ENCODE assay signal across 26 cellular contexts in genomic region chr7:42805601-42806000, GRCh38.
A peak's percentile ranks its signal among the peaks of the same experiment; 100 is the strongest.
DNase-seq lines count a peak whose midpoint lies in the region; ATAC-seq, FAIRE-seq and TF ChIP-seq lines count a peak whose summit lies in the region.
"Had no signal": no experiment of that assay in that cellular context is flagged by ENCODE, and none has a peak within 500 bp of the region (broad histone marks: within the 10 kb centered on the region; RNA-seq: fewer than 3 reads in every experiment).

No MANE protein-coding gene starts in this region.

- no peak overlapping the region for H2AK5ac ChIP-seq in H1 (ENCODE audit: low read depth, low read length)
- H2AK5ac ChIP-seq in trophoblast cell (ENCODE audit: low read length): no peak overlapping the region

- no peak overlapping the region for H3K14ac ChIP-seq in H1 (ENCODE audit: insufficient read length)
- no peak overlapping the region for H3K14ac ChIP-seq in trophoblast cell (ENCODE audit: low read length)

- H3K23me2 ChIP-seq in H1 (ENCODE audit: low read depth, low read length): no peaks in the 10 kb centered on the region

- 96% methylated on average over 2 of the region's 2 CpGs; no CpG with 5 or more reads in 1 of the 2 experiments for WGBS in H1 (ENCODE audit: extremely low coverage in 1 of 2, insufficient coverage in 1 of 2, insufficient read length in 1 of 2, insufficient replicate concordance in 2 of 2, low coverage in 1 of 2, low lambda C conversion rate in 2 of 2, missing lambda C conversion rate in 1 of 2), 2 experiments
- no CpG with 5 or more reads among the region's 2 CpGs for WGBS in trophoblast cell (ENCODE audit: extremely low coverage, insufficient coverage, insufficient read length)
- WGBS in stomach, 5 donors: 85 to 100% (median 96%) methylated on average over 2 of the region's 2 CpGs

- no peak for TF ChIP-seq RAD21 in H1 (IDR thresholded peaks at IDR 0.05 in 1 of 2, conservative IDR thresholded peaks at IDR 0.05 in 1 of 2; ENCODE audit: low read depth in 2 of 2, low read length in 2 of 2)

- H2AFZ ChIP-seq in H1 (ENCODE audit: low read length) (peak overlapping the region; percentile 14; the same call in 1 of the 2 replicates), trophoblast cell (ENCODE audit: insufficient read depth, low read length, poor library complexity) (no peak overlapping the region)

- H3K4me2 ChIP-seq in H1 (ENCODE audit: insufficient read depth in 1 of 2, low read depth in 2 of 2, low read length in 2 of 2) (no peak overlapping the region), trophoblast cell (ENCODE audit: low read length) (no peak overlapping the region)
- H3K4me2 ChIP-seq: BLaER1 had no signal

- CTCF ChIA-PET in H1 (lab: Charles Lee; ENCODE audit: partially characterized antibody) (interaction anchor here (0.6 to 1.4 kb wide), 5 partner anchors 16 to 894 kb away, joined by 3 to 5 read pairs (median 3); no protein-coding TSS in a partner anchor), RWPE1 (lab: Yijun Ruan, JAX) (interaction anchor here (1.2 kb wide), 1 partner anchor 72 kb away, joined by 3 read pairs; no protein-coding TSS in a partner anchor)

- no peaks in the 10 kb centered on the region for H3K79me1 ChIP-seq in H1 (ENCODE audit: low read depth, low read length)
- no peaks in the 10 kb centered on the region for H3K79me1 ChIP-seq in trophoblast cell (ENCODE audit: low read length)

- no peak overlapping the region for H2BK120ac ChIP-seq in H1 (replicated peaks; ENCODE audit: low read depth, low read length)
- no peak overlapping the region for H2BK120ac ChIP-seq in trophoblast cell (ENCODE audit: insufficient read depth, low read length, poor library complexity)

- H3K4ac ChIP-seq in H1 (replicated peaks; ENCODE audit: insufficient read length, low read depth, low read length) (no peak overlapping the region), trophoblast cell (ENCODE audit: low read depth, low read length) (no peak overlapping the region)

- no peak overlapping the region for H3K56ac ChIP-seq in H1 (replicated peaks; ENCODE audit: insufficient read length, low read depth, low read length)

- no peak overlapping the region for H4K12ac ChIP-seq in trophoblast cell (ENCODE audit: low read depth, low read length)

- H3K27ac ChIP-seq in H1 (ENCODE audit: low read depth, low read length) (no peak overlapping the region), trophoblast cell (ENCODE audit: low read depth, low read length) (no peak overlapping the region), RWPE1 (no peak overlapping the region), stomach (no peak overlapping the region)
- H3K27ac ChIP-seq: BLaER1 had no signal

- no peak for TF ChIP-seq EP300 in H1 (IDR thresholded peaks at IDR 0.05; ENCODE audit: borderline replicate concordance in 1 of 2, low read depth in 2 of 2, low read length in 2 of 2)
- no peak for TF ChIP-seq EP300 in stomach (IDR thresholded peaks at IDR 0.05)

- H2BK15ac ChIP-seq in H1 (ENCODE audit: low read length): no peak overlapping the region

- H3K18ac ChIP-seq in H1 (ENCODE audit: extremely low read depth, low read length): no peak overlapping the region
- H3K18ac ChIP-seq in trophoblast cell (ENCODE audit: low read length): no peak overlapping the region

- no peaks in the 10 kb centered on the region for H3K9me3 ChIP-seq in H1 (ENCODE audit: insufficient read depth in 2 of 2, low read depth in 1 of 2, low read length in 1 of 2)
- no peaks in the 10 kb centered on the region for H3K9me3 ChIP-seq in trophoblast cell (ENCODE audit: insufficient read depth, low read depth, low read length)
- H3K9me3 ChIP-seq in stomach: peaks cover 5 to 19% (median 12%) of the 10 kb centered on the region in 4 donors

- intact Hi-C loops in stomach (cut with DNase I; ENCODE audit: low total_unique reads): no loop called here

- no peaks in the 10 kb centered on the region for H4K20me1 ChIP-seq in H1 (replicated peaks in 1 of 2; ENCODE audit: control insufficient read depth in 1 of 2, insufficient read depth in 2 of 2, low read length in 2 of 2)
- H4K20me1 ChIP-seq: BLaER1 had no signal

- H3K79me2 ChIP-seq in H1 (ENCODE audit: control insufficient read depth in 1 of 2, insufficient read depth in 2 of 2, low read length in 2 of 2) (no peaks in the 10 kb centered on the region), trophoblast cell (ENCODE audit: control insufficient read depth, insufficient read depth, low read length, poor library complexity) (no peaks in the 10 kb centered on the region)

- POLR2A ChIA-PET in H1 (lab: Charles Lee; ENCODE audit: partially characterized antibody) (no interaction called here), RWPE1 (lab: Yijun Ruan, JAX; ENCODE audit: low non-redundant PET) (no interaction called here)

- no peaks in the 10 kb centered on the region for H3K4me1 ChIP-seq in H1 (replicated peaks in 1 of 4; ENCODE audit: control insufficient read depth in 3 of 4, insufficient read depth in 4 of 4, low read length in 3 of 4)
- peaks cover 0 to 3% of the 10 kb centered on the region in 2 experiments for H3K4me1 ChIP-seq in trophoblast cell (ENCODE audit: control insufficient read depth in 1 of 2, insufficient read depth in 2 of 2, low read length in 2 of 2)
- H3K4me1 ChIP-seq in stomach: no peaks in the 10 kb centered on the region
- H3K4me1 ChIP-seq: BLaER1 had no signal

- no peak overlapping the region for H4K5ac ChIP-seq in H1 (ENCODE audit: insufficient read length, low read depth, low read length)

- no peak for ATAC-seq in omental fat pad (ENCODE audit: low FRiP score)
- ATAC-seq: PC-3 had no signal

- no peak overlapping the region for H4K91ac ChIP-seq in H1 (replicated peaks; ENCODE audit: insufficient read length, low read length)
- H4K91ac ChIP-seq in trophoblast cell (ENCODE audit: low read depth, low read length): no peak overlapping the region

- no peak overlapping the region for H2BK12ac ChIP-seq in H1 (ENCODE audit: low read depth, low read length)
- H2BK12ac ChIP-seq in trophoblast cell (ENCODE audit: low read length): no peak overlapping the region

- H4K8ac ChIP-seq in H1 (ENCODE audit: extremely low read depth, insufficient read depth, low read length): no peak overlapping the region
- H4K8ac ChIP-seq in trophoblast cell (ENCODE audit: low read depth, low read length): no peak overlapping the region

- H3K4me3 ChIP-seq in H1 (ENCODE audit: extremely low read depth in 1 of 4, insufficient read depth in 2 of 4, low read depth in 3 of 4, low read length in 4 of 4) (no peak overlapping the region), trophoblast cell (ENCODE audit: low read depth, low read length) (no peak overlapping the region), stomach (no peak overlapping the region)
- H3K4me3 ChIP-seq: BLaER1 had no signal

- no peak for TF ChIP-seq POLR2A in H1 (IDR thresholded peaks at IDR 0.05; ENCODE audit: control extremely low read depth in 1 of 2, low read depth in 2 of 2, low read length in 2 of 2)
- no peak for TF ChIP-seq POLR2A in stomach (IDR thresholded peaks at IDR 0.05)

- H3K36me3 ChIP-seq in H1 (ENCODE audit: control insufficient read depth in 2 of 4, insufficient read depth in 4 of 4, low read length in 3 of 4): no peaks in the 10 kb centered on the region
- no peaks in the 10 kb centered on the region for H3K36me3 ChIP-seq in trophoblast cell (ENCODE audit: control insufficient read depth in 1 of 2, insufficient read depth in 2 of 2, low read length in 2 of 2)
- no peaks in the 10 kb centered on the region for H3K36me3 ChIP-seq in stomach
- H3K36me3 ChIP-seq: BLaER1 had no signal

- no peak overlapping the region for H2BK20ac ChIP-seq in H1 (ENCODE audit: low read length)

- no peak for FAIRE-seq in H1 (lab: Jason Lieb, UNC)
- FAIRE-seq: A204.1, GM12892, GM19239 had no signal

- DNase-seq in ELF-1 (ENCODE audit: low read depth, low spot score) (peak; percentile 83), RPMI7951 (ENCODE audit: low read depth) (peak; percentile 32), H1 (ENCODE audit: low read depth in 1 of 2, low spot score in 2 of 2) (no peak), trophoblast cell (peak; percentile 3 to 34), RWPE1 (ENCODE audit: low spot score) (no peak), omental fat pad (ENCODE audit: low spot score) (no peak), stomach (no peak)
- DNase-seq: CD4-positive, alpha-beta T cell; DMS53; KBM-7; MM.1S; NCI-H1048; NCI-H1417; NCI-H1694; NCI-H2029 treated with DMSO at 0.1 percent for 48 hours; NCI-H446 treated with DMSO at 0.1 percent for 48 hours; NCI-H526; NCI-H82; NK-92 treated with Interleukin-12 subunit alpha and Interleukin-12 subunit beta, amount 100 ng/mL, for 24 hours; PC-3; RPMI8226; SHP77 had no signal

- TF ChIP-seq CTCF in H1 (IDR thresholded peaks at IDR 0.05; ENCODE audit: control extremely low read depth in 1 of 3, insufficient read depth in 1 of 3, low read depth in 1 of 3, low read length in 3 of 3): no peak
- TF ChIP-seq CTCF in RWPE1 (conservative IDR thresholded peaks at IDR 0.05; ENCODE audit: low read depth): no peak
- TF ChIP-seq CTCF in omental fat pad (IDR thresholded peaks at IDR 0.05): no peak
- TF ChIP-seq CTCF in stomach (IDR thresholded peaks at IDR 0.05): no peak

- H3K23ac ChIP-seq in H1 (ENCODE audit: insufficient read length) (no peak overlapping the region), trophoblast cell (ENCODE audit: low read length) (no peak overlapping the region)

- H3K27me3 ChIP-seq in H1 (replicated peaks in 1 of 4; ENCODE audit: control insufficient read depth in 3 of 4, extremely low read depth in 1 of 4, insufficient read depth in 3 of 4, low read length in 3 of 4) (no peaks in the 10 kb centered on the region), trophoblast cell (ENCODE audit: insufficient read depth, low read length) (no peaks in the 10 kb centered on the region), stomach (no peaks in the 10 kb centered on the region)
- H3K27me3 ChIP-seq: BLaER1 had no signal

- no peak overlapping the region for H3K9ac ChIP-seq in H1 (replicated peaks in 1 of 4; ENCODE audit: extremely low read depth in 1 of 4, low read depth in 3 of 4, low read length in 3 of 4)
- no peak overlapping the region for H3K9ac ChIP-seq in trophoblast cell (ENCODE audit: low read length)
- H3K9ac ChIP-seq: BLaER1 had no signal

- H2BK5ac ChIP-seq in H1 (ENCODE audit: low read depth, low read length) (no peak overlapping the region), trophoblast cell (ENCODE audit: low read depth, low read length, poor library complexity) (no peak overlapping the region)

TF ChIP-seq in H1, 55 proteins besides CTCF, POLR2A, EP300 and RAD21 (continues in another document):
- TF ChIP-seq RNF2 (IDR thresholded peaks at IDR 0.05; ENCODE audit: borderline replicate concordance, low read depth, low read length, missing control alignments, poor library complexity, severe bottlenecking) (no peak), NANOG (IDR thresholded peaks at IDR 0.05; ENCODE audit: insufficient read depth, low read depth, low read length, poor library complexity, severe bottlenecking) (no peak), RFX5 (IDR thresholded peaks at IDR 0.05; ENCODE audit: borderline replicate concordance, low read depth, low read length) (no peak), E2F6 (IDR thresholded peaks at IDR 0.05) (no peak)

Comparison
In these comparisons a context has a peak if more than half of its experiments do, and no peak if none do; other contexts are left out.
1. DNase-seq: peak in ELF-1 (single experiment), RPMI7951 (single experiment) and trophoblast cell (2 of 2); none in H1 (0 of 2), RWPE1 (single experiment), omental fat pad (single experiment) and stomach (single experiment).